Comparison of ENCODE assay signal across 15 cellular contexts in the genomic region with DNA sequence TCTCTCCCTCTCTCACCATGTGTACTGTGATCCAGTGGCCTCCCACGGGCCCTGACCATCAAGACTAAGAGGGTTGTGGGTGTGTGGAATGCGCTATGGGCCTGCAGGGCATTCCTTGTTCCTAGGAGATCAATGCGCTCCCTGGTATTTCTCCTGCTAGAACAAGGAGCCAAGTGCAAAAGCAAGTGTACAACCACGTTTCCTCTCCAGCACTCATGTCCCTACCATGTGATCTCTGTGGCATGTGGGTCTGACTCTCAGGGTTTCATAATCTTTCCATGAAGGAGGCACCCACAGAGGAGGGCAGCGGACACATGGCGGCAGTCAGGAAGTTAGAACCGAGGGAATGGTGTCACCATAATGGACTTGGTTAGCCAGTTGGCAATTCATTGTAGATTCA.
"Had no signal": no experiment of that assay in that cellular context is flagged by ENCODE, and none has a peak within 500 bp of the region (broad histone marks: within the 10 kb centered on the region; RNA-seq: fewer than 3 reads in every experiment).

No MANE protein-coding gene starts in this region.

- H3K27me3 Mint-ChIP-seq: activated CD4-positive, alpha-beta T cell treated with anti-CD3 and anti-CD28 coated beads, Interleukin-2, amount 10 ng/mL, durations not matched to agents 24 days and 14 days had no signal

- H3K4me3 ChIP-seq: cardiac muscle cell, upper lobe of left lung had no signal

- H3K9me3 ChIP-seq: SK-N-SH, upper lobe of left lung had no signal

- ATAC-seq: activated naive CD8-positive, alpha-beta T cell treated with anti-CD3 and anti-CD28 coated beads, Interleukin-2, amount 50 U/mL, for 24 hours; stimulated activated effector memory CD8-positive, alpha-beta T cell treated with anti-CD3 and anti-CD28 coated beads, Interleukin-12 subunit alpha, Interleukin-12 subunit beta, amount 100 ng/mL, for 72 hours had no signal

- H3K27ac ChIP-seq: cardiac muscle cell, upper lobe of left lung had no signal

- H3K9me3 Mint-ChIP-seq: activated B cell treated with CpG ODN at 0.5 μM for 24 hours; activated CD4-positive, alpha-beta T cell treated with anti-CD3 and anti-CD28 coated beads, Interleukin-2, amount 10 ng/mL, durations not matched to agents 24 days and 14 days; activated naive CD8-positive, alpha-beta T cell treated with anti-CD3 and anti-CD28 coated beads, Interleukin-2, amount 50 U/mL, for 24 hours; memory B cell; nephron progenitor cell; stimulated activated effector memory CD8-positive, alpha-beta T cell treated with anti-CD3 and anti-CD28 coated beads, Interleukin-12 subunit alpha, Interleukin-12 subunit beta, amount 100 ng/mL, for 72 hours had no signal

- H3K36me3 Mint-ChIP-seq: memory B cell; stimulated activated effector memory CD8-positive, alpha-beta T cell treated with anti-CD3 and anti-CD28 coated beads, Interleukin-12 subunit alpha, Interleukin-12 subunit beta, amount 100 ng/mL, for 72 hours had no signal

- H3K4me3 Mint-ChIP-seq: activated B cell treated with CpG ODN at 0.5 μM for 24 hours; activated CD4-positive, alpha-beta T cell treated with anti-CD3 and anti-CD28 coated beads, Interleukin-2, amount 10 ng/mL, durations not matched to agents 24 days and 14 days; activated naive CD8-positive, alpha-beta T cell treated with anti-CD3 and anti-CD28 coated beads, Interleukin-2, amount 50 U/mL, for 24 hours; memory B cell; nephron progenitor cell; stimulated activated effector memory CD8-positive, alpha-beta T cell treated with anti-CD3 and anti-CD28 coated beads, Interleukin-12 subunit alpha, Interleukin-12 subunit beta, amount 100 ng/mL, for 72 hours had no signal

- H3K27me3 ChIP-seq: cardiac muscle cell, upper lobe of left lung had no signal

- H3K4me1 Mint-ChIP-seq: activated B cell treated with CpG ODN at 0.5 μM for 24 hours; activated CD4-positive, alpha-beta T cell treated with anti-CD3 and anti-CD28 coated beads, Interleukin-2, amount 10 ng/mL, durations not matched to agents 24 days and 14 days; activated naive CD8-positive, alpha-beta T cell treated with anti-CD3 and anti-CD28 coated beads, Interleukin-2, amount 50 U/mL, for 24 hours; memory B cell; stimulated activated effector memory CD8-positive, alpha-beta T cell treated with anti-CD3 and anti-CD28 coated beads, Interleukin-12 subunit alpha, Interleukin-12 subunit beta, amount 100 ng/mL, for 72 hours had no signal

- H3K36me3 ChIP-seq: cardiac muscle cell, upper lobe of left lung had no signal

- DNase-seq: activated B cell treated with CpG ODN at 0.5 μM for 24 hours; activated CD4-positive, alpha-beta T cell treated with anti-CD3 and anti-CD28 coated beads, Interleukin-2, amount 10 ng/mL, durations not matched to agents 24 days and 14 days; activated CD8-positive, alpha-beta memory T cell treated with anti-CD3 and anti-CD28 coated beads for 24 hours; activated naive CD4-positive, alpha-beta T cell treated with Interleukin-2 at 50 U/mL for 16 hours; activated naive CD8-positive, alpha-beta T cell treated with anti-CD3 and anti-CD28 coated beads, Interleukin-2, amount 50 U/mL, for 24 hours; cortex of kidney; effector CD8-positive, alpha-beta T cell; hippocampal formation; nephron progenitor cell; SK-N-SH; small intestine had no signal

- H3K27ac Mint-ChIP-seq: activated B cell treated with CpG ODN at 0.5 μM for 24 hours; activated CD4-positive, alpha-beta T cell treated with anti-CD3 and anti-CD28 coated beads, Interleukin-2, amount 10 ng/mL, durations not matched to agents 24 days and 14 days; activated naive CD8-positive, alpha-beta T cell treated with anti-CD3 and anti-CD28 coated beads, Interleukin-2, amount 50 U/mL, for 24 hours; memory B cell; nephron progenitor cell; stimulated activated effector memory CD8-positive, alpha-beta T cell treated with anti-CD3 and anti-CD28 coated beads, Interleukin-12 subunit alpha, Interleukin-12 subunit beta, amount 100 ng/mL, for 72 hours had no signal
